1 cellular context compared by ENCODE assay signal in the genomic region with DNA sequence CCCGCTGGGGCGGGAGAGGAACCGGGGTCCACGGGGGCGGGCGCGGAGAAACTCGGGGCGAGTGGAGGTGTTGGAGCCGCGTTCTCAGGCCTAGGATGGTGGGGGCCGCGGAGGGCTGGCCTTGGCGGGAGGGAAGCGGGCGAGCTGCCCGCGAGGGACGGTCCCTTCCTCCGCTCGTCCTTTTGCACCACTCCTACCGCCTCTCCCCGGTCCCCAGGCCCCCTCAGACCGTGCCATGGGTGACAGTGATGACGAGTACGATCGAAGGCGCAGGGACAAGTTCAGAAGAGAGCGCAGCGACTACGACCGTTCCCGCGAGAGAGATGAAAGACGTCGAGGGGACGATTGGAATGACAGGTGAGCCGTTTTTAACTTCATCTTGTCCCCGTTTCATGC.
A peak's percentile ranks its signal among the peaks of the same experiment; 100 is the strongest.
TF ChIP-seq lines count a peak whose summit lies in the region.

No MANE protein-coding gene starts in this region.

TF ChIP-seq in HepG2, 621 proteins besides CTCF, POLR2A, EP300 and RAD21 (continued from another document):
- TF ChIP-seq MTA3 (CRISPR knock-in tag; IDR thresholded peaks at IDR 0.05) (0 out of 2 replicates have a peak, but pooled peaks have one; percentile 42), ZNF781 (CRISPR knock-in tag; IDR thresholded peaks at IDR 0.05; ENCODE audit: borderline replicate concordance, not compliant biosample characterization) (no peak), CHD2 (IDR thresholded peaks at IDR 0.05; ENCODE audit: low read depth, low read length) (peak; percentile 89), HNF4A (CRISPR knock-in tag; IDR thresholded peaks at IDR 0.05) (0 out of 2 replicates have a peak, but pooled peaks have one; percentile 2), SP5 (CRISPR knock-in tag; IDR thresholded peaks at IDR 0.05; ENCODE audit: borderline replicate concordance, low read depth) (no peak), ZNF780A (CRISPR knock-in tag; IDR thresholded peaks at IDR 0.05) (no peak), GZF1 (CRISPR knock-in tag; IDR thresholded peaks at IDR 0.05) (0 out of 2 replicates have a peak, but pooled peaks have one; percentile 2), RARA (CRISPR knock-in tag; IDR thresholded peaks at IDR 0.05) (0 out of 2 replicates have a peak, but pooled peaks have one; percentile 15), ZNF724P (CRISPR knock-in tag; IDR thresholded peaks at IDR 0.05; ENCODE audit: borderline replicate concordance) (0 out of 2 replicates have a peak, but pooled peaks have one; percentile 26), ZKSCAN8 (CRISPR knock-in tag; IDR thresholded peaks at IDR 0.05; ENCODE audit: borderline replicate concordance) (no peak), KDM5A (IDR thresholded peaks at IDR 0.05; ENCODE audit: borderline replicate concordance, low read length) (peak; percentile 33; the same call in 1 of the 2 replicates), ZNF329 (CRISPR knock-in tag; IDR thresholded peaks at IDR 0.05; ENCODE audit: low read depth) (no peak)
- TF ChIP-seq, protein P1, sequence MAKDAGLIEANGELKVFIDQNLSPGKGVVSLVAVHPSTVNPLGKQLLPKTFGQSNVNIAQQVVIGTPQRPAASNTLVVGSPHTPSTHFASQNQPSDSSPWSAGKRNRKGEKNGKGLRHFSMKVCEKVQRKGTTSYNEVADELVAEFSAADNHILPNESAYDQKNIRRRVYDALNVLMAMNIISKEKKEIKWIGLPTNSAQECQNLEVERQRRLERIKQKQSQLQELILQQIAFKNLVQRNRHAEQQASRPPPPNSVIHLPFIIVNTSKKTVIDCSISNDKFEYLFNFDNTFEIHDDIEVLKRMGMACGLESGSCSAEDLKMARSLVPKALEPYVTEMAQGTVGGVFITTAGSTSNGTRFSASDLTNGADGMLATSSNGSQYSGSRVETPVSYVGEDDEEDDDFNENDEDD (CRISPR knock-in tag; IDR thresholded peaks at IDR 0.05; ENCODE audit: borderline replicate concordance): no peak
- TF ChIP-seq, protein P2, sequence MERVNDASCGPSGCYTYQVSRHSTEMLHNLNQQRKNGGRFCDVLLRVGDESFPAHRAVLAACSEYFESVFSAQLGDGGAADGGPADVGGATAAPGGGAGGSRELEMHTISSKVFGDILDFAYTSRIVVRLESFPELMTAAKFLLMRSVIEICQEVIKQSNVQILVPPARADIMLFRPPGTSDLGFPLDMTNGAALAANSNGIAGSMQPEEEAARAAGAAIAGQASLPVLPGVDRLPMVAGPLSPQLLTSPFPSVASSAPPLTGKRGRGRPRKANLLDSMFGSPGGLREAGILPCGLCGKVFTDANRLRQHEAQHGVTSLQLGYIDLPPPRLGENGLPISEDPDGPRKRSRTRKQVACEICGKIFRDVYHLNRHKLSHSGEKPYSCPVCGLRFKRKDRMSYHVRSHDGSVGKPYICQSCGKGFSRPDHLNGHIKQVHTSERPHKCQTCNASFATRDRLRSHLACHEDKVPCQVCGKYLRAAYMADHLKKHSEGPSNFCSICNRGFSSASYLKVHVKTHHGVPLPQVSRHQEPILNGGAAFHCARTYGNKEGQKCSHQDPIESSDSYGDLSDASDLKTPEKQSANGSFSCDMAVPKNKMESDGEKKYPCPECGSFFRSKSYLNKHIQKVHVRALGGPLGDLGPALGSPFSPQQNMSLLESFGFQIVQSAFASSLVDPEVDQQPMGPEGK (CRISPR knock-in tag; IDR thresholded peaks at IDR 0.05): peak; percentile 50
- TF ChIP-seq, protein P3, sequence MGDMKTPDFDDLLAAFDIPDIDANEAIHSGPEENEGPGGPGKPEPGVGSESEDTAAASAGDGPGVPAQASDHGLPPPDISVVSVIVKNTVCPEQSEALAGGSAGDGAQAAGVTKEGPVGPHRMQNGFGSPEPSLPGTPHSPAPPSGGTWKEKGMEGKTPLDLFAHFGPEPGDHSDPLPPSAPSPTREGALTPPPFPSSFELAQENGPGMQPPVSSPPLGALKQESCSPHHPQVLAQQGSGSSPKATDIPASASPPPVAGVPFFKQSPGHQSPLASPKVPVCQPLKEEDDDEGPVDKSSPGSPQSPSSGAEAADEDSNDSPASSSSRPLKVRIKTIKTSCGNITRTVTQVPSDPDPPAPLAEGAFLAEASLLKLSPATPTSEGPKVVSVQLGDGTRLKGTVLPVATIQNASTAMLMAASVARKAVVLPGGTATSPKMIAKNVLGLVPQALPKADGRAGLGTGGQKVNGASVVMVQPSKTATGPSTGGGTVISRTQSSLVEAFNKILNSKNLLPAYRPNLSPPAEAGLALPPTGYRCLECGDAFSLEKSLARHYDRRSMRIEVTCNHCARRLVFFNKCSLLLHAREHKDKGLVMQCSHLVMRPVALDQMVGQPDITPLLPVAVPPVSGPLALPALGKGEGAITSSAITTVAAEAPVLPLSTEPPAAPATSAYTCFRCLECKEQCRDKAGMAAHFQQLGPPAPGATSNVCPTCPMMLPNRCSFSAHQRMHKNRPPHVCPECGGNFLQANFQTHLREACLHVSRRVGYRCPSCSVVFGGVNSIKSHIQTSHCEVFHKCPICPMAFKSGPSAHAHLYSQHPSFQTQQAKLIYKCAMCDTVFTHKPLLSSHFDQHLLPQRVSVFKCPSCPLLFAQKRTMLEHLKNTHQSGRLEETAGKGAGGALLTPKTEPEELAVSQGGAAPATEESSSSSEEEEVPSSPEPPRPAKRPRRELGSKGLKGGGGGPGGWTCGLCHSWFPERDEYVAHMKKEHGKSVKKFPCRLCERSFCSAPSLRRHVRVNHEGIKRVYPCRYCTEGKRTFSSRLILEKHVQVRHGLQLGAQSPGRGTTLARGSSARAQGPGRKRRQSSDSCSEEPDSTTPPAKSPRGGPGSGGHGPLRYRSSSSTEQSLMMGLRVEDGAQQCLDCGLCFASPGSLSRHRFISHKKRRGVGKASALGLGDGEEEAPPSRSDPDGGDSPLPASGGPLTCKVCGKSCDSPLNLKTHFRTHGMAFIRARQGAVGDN (CRISPR knock-in tag; IDR thresholded peaks at IDR 0.05): 0 out of 2 replicates have a peak, but pooled peaks have one; percentile 11
- TF ChIP-seq, protein P4, sequence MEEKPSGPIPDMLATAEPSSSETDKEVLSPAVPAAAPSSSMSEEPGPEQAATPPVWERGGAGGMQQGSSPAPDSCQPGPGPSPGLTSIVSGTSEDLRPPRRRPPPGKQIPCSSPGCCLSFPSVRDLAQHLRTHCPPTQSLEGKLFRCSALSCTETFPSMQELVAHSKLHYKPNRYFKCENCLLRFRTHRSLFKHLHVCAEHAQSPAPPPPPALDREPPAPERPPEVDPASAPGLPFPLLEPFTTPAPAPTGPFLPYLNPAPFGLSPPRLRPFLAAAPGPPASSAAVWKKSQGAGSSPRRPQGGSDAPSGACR (CRISPR knock-in tag; IDR thresholded peaks at IDR 0.05): no peak
